1 cellular context compared by ENCODE assay signal in the genomic region with DNA sequence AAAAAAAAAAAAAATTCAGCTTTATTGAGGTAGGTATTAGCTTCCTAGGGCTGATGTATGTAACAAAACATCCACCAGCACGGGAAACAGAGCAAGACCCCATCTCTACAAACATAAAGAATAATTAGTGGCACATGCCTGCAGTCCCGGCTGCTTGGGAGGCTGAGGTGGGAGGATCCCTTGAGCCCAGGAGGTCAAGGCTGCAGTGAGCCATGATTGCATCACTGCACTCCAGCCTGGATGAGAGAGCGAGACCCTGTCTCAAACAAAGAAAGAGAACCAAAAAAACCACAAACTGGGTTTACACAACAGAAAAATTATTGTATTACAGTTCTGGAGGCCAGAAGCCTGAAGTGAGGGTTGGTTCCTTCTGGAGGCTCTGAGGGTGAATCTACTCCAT.
A peak's percentile ranks its signal among the peaks of the same experiment; 100 is the strongest.
TF ChIP-seq lines count a peak whose summit lies in the region.

No MANE protein-coding gene starts in this region.

TF ChIP-seq in HepG2, 621 proteins besides CTCF, POLR2A, EP300 and RAD21:
- TF ChIP-seq, protein P1, sequence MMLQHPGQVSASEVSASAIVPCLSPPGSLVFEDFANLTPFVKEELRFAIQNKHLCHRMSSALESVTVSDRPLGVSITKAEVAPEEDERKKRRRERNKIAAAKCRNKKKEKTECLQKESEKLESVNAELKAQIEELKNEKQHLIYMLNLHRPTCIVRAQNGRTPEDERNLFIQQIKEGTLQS (CRISPR knock-in tag; IDR thresholded peaks at IDR 0.05), result peak; percentile 69; the same call in 1 of the 2 replicates
- no peak for TF ChIP-seq NFYC (CRISPR knock-in tag; IDR thresholded peaks at IDR 0.05)
- TF ChIP-seq HMG20A (CRISPR knock-in tag; IDR thresholded peaks at IDR 0.05; ENCODE audit: borderline replicate concordance), result no peak
- no peak for TF ChIP-seq GATAD1 (CRISPR knock-in tag; IDR thresholded peaks at IDR 0.05)
- TF ChIP-seq NFKB2 (CRISPR knock-in tag; IDR thresholded peaks at IDR 0.05; ENCODE audit: borderline replicate concordance), result no peak
- TF ChIP-seq HNRNPL (IDR thresholded peaks at IDR 0.05; ENCODE audit: low read depth, low read length), result no peak
- TF ChIP-seq KLF12 (CRISPR knock-in tag; IDR thresholded peaks at IDR 0.05; ENCODE audit: borderline replicate concordance), result no peak
- TF ChIP-seq ZNF337 (CRISPR knock-in tag; IDR thresholded peaks at IDR 0.05; ENCODE audit: borderline replicate concordance, low read depth), result no peak
- TF ChIP-seq, protein P2, sequence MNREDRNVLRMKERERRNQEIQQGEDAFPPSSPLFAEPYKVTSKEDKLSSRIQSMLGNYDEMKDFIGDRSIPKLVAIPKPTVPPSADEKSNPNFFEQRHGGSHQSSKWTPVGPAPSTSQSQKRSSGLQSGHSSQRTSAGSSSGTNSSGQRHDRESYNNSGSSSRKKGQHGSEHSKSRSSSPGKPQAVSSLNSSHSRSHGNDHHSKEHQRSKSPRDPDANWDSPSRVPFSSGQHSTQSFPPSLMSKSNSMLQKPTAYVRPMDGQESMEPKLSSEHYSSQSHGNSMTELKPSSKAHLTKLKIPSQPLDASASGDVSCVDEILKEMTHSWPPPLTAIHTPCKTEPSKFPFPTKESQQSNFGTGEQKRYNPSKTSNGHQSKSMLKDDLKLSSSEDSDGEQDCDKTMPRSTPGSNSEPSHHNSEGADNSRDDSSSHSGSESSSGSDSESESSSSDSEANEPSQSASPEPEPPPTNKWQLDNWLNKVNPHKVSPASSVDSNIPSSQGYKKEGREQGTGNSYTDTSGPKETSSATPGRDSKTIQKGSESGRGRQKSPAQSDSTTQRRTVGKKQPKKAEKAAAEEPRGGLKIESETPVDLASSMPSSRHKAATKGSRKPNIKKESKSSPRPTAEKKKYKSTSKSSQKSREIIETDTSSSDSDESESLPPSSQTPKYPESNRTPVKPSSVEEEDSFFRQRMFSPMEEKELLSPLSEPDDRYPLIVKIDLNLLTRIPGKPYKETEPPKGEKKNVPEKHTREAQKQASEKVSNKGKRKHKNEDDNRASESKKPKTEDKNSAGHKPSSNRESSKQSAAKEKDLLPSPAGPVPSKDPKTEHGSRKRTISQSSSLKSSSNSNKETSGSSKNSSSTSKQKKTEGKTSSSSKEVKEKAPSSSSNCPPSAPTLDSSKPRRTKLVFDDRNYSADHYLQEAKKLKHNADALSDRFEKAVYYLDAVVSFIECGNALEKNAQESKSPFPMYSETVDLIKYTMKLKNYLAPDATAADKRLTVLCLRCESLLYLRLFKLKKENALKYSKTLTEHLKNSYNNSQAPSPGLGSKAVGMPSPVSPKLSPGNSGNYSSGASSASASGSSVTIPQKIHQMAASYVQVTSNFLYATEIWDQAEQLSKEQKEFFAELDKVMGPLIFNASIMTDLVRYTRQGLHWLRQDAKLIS (CRISPR knock-in tag; IDR thresholded peaks at IDR 0.05), result no peak
- TF ChIP-seq YY1 (IDR thresholded peaks at IDR 0.05; ENCODE audit: insufficient read depth, insufficient replicate concordance, low read depth, low read length), result no peak
- TF ChIP-seq ARNT2 (CRISPR knock-in tag; IDR thresholded peaks at IDR 0.05; ENCODE audit: low read depth), result no peak
- TF ChIP-seq ZNF605 (CRISPR knock-in tag; IDR thresholded peaks at IDR 0.05), result no peak
- no peak for TF ChIP-seq SETDB1 (CRISPR knock-in tag; IDR thresholded peaks at IDR 0.05; ENCODE audit: borderline replicate concordance)
- 0 out of 2 replicates have a peak, but pooled peaks have one; percentile 12 for TF ChIP-seq SP5 (CRISPR knock-in tag; IDR thresholded peaks at IDR 0.05; ENCODE audit: borderline replicate concordance, low read depth)
- TF ChIP-seq ZNF563 (CRISPR knock-in tag; IDR thresholded peaks at IDR 0.05), result no peak
- no peak for TF ChIP-seq REL (CRISPR knock-in tag; conservative IDR thresholded peaks at IDR 0.05)
- TF ChIP-seq KDM1A (CRISPR knock-in tag; IDR thresholded peaks at IDR 0.05), result 0 out of 2 replicates have a peak, but pooled peaks have one; percentile 41
- TF ChIP-seq SSRP1 (CRISPR knock-in tag; IDR thresholded peaks at IDR 0.05), result no peak
- TF ChIP-seq, protein P3, sequence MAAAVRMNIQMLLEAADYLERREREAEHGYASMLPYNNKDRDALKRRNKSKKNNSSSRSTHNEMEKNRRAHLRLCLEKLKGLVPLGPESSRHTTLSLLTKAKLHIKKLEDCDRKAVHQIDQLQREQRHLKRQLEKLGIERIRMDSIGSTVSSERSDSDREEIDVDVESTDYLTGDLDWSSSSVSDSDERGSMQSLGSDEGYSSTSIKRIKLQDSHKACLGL (CRISPR knock-in tag; IDR thresholded peaks at IDR 0.05), result no peak
- TF ChIP-seq THYN1 (CRISPR knock-in tag; IDR thresholded peaks at IDR 0.05; ENCODE audit: borderline replicate concordance, low read depth), result no peak
- TF ChIP-seq NCOA5 (CRISPR knock-in tag; IDR thresholded peaks at IDR 0.05), result no peak
- TF ChIP-seq ZNF496 (CRISPR knock-in tag; IDR thresholded peaks at IDR 0.05; ENCODE audit: insufficient replicate concordance), result no peak
- no peak for TF ChIP-seq CC2D1A (CRISPR knock-in tag; IDR thresholded peaks at IDR 0.05)
- TF ChIP-seq GATAD2A (CRISPR knock-in tag; IDR thresholded peaks at IDR 0.05), result 0 out of 2 replicates have a peak, but pooled peaks have one; percentile 32
- no peak for TF ChIP-seq ZNF180 (CRISPR knock-in tag; IDR thresholded peaks at IDR 0.05; ENCODE audit: borderline replicate concordance, low read depth)
- TF ChIP-seq KDM5B (CRISPR knock-in tag; IDR thresholded peaks at IDR 0.05; ENCODE audit: borderline replicate concordance), result no peak
- no peak for TF ChIP-seq TAF1 (CRISPR knock-in tag; IDR thresholded peaks at IDR 0.05)
- TF ChIP-seq, protein P4, sequence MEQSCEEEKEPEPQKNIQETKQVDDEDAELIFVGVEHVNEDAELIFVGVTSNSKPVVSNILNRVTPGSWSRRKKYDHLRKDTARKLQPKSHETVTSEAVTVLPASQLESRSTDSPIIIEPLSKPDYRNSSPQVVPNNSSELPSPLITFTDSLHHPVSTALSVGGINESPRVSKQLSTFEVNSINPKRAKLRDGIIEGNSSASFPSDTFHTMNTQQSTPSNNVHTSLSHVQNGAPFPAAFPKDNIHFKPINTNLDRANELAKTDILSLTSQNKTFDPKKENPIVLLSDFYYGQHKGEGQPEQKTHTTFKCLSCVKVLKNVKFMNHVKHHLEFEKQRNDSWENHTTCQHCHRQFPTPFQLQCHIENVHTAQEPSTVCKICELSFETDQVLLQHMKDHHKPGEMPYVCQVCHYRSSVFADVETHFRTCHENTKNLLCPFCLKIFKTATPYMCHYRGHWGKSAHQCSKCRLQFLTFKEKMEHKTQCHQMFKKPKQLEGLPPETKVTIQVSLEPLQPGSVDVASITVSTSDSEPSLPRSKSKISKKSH (CRISPR knock-in tag; IDR thresholded peaks at IDR 0.05; ENCODE audit: borderline replicate concordance), result no peak
- no peak for TF ChIP-seq ZC3H4 (CRISPR knock-in tag; IDR thresholded peaks at IDR 0.05; ENCODE audit: borderline replicate concordance)
- TF ChIP-seq GPN1 (CRISPR knock-in tag; IDR thresholded peaks at IDR 0.05; ENCODE audit: borderline replicate concordance), result no peak
- TF ChIP-seq ZMYM3 (CRISPR knock-in tag; IDR thresholded peaks at IDR 0.05), result peak; percentile 57; the same call in 1 of the 2 replicates
- TF ChIP-seq SOX6 (IDR thresholded peaks at IDR 0.05), result no peak
- TF ChIP-seq SOX6 (CRISPR knock-in tag; IDR thresholded peaks at IDR 0.05), result peak; percentile 33; the same call in 1 of the 2 replicates
- TF ChIP-seq SIN3B (IDR thresholded peaks at IDR 0.05; ENCODE audit: low read length), result no peak
- no peak for TF ChIP-seq ZNF878 (CRISPR knock-in tag; IDR thresholded peaks at IDR 0.05)
- TF ChIP-seq, protein P5, sequence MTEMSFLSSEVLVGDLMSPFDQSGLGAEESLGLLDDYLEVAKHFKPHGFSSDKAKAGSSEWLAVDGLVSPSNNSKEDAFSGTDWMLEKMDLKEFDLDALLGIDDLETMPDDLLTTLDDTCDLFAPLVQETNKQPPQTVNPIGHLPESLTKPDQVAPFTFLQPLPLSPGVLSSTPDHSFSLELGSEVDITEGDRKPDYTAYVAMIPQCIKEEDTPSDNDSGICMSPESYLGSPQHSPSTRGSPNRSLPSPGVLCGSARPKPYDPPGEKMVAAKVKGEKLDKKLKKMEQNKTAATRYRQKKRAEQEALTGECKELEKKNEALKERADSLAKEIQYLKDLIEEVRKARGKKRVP (CRISPR knock-in tag; IDR thresholded peaks at IDR 0.05), result peak in 1 of 2 experiments; percentile 69; a peak in 2 of 4 replicates
- no peak for TF ChIP-seq SIX4 (CRISPR knock-in tag; IDR thresholded peaks at IDR 0.05)
- no peak for TF ChIP-seq SAFB2 (CRISPR knock-in tag; IDR thresholded peaks at IDR 0.05; ENCODE audit: borderline replicate concordance, low read depth)
- TF ChIP-seq, protein P6, sequence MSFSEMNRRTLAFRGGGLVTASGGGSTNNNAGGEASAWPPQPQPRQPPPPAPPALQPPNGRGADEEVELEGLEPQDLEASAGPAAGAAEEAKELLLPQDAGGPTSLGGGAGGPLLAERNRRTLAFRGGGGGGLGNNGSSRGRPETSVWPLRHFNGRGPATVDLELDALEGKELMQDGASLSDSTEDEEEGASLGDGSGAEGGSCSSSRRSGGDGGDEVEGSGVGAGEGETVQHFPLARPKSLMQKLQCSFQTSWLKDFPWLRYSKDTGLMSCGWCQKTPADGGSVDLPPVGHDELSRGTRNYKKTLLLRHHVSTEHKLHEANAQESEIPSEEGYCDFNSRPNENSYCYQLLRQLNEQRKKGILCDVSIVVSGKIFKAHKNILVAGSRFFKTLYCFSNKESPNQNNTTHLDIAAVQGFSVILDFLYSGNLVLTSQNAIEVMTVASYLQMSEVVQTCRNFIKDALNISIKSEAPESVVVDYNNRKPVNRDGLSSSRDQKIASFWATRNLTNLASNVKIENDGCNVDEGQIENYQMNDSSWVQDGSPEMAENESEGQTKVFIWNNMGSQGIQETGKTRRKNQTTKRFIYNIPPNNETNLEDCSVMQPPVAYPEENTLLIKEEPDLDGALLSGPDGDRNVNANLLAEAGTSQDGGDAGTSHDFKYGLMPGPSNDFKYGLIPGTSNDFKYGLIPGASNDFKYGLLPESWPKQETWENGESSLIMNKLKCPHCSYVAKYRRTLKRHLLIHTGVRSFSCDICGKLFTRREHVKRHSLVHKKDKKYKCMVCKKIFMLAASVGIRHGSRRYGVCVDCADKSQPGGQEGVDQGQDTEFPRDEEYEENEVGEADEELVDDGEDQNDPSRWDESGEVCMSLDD (CRISPR knock-in tag; IDR thresholded peaks at IDR 0.05; ENCODE audit: borderline replicate concordance), result no peak
- 0 out of 4 replicates have a peak, but pooled peaks of 1 of the 2 experiments have one; percentile 13 for TF ChIP-seq NR2F1 (CRISPR knock-in tag; IDR thresholded peaks at IDR 0.05)
- no peak for TF ChIP-seq SRF (IDR thresholded peaks at IDR 0.05; ENCODE audit: low read depth, low read length)
- TF ChIP-seq ZNF235 (CRISPR knock-in tag; IDR thresholded peaks at IDR 0.05; ENCODE audit: borderline replicate concordance), result no peak
- TF ChIP-seq ZNF460 (CRISPR knock-in tag; IDR thresholded peaks at IDR 0.05; ENCODE audit: borderline replicate concordance), result no peak
- TF ChIP-seq TOPORS (CRISPR knock-in tag; IDR thresholded peaks at IDR 0.05), result no peak
- no peak for TF ChIP-seq YEATS2 (CRISPR knock-in tag; IDR thresholded peaks at IDR 0.05; ENCODE audit: borderline replicate concordance)
- TF ChIP-seq ZNF24 (IDR thresholded peaks at IDR 0.05), result no peak
- 0 out of 2 replicates have a peak, but pooled peaks have one; percentile 7 for TF ChIP-seq CEBPB (IDR thresholded peaks at IDR 0.05; ENCODE audit: borderline replicate concordance, low read depth, low read length)
- TF ChIP-seq NR2F6 (IDR thresholded peaks at IDR 0.05), result no peak
- TF ChIP-seq NR2F6 (CRISPR knock-in tag; IDR thresholded peaks at IDR 0.05), result 0 out of 2 replicates have a peak, but pooled peaks have one; percentile 36
- peak; percentile 82 for TF ChIP-seq CEBPG (CRISPR knock-in tag; IDR thresholded peaks at IDR 0.05)
- TF ChIP-seq SNRNP70 (IDR thresholded peaks at IDR 0.05; ENCODE audit: low read depth, low read length), result no peak
- TF ChIP-seq, protein P7, sequence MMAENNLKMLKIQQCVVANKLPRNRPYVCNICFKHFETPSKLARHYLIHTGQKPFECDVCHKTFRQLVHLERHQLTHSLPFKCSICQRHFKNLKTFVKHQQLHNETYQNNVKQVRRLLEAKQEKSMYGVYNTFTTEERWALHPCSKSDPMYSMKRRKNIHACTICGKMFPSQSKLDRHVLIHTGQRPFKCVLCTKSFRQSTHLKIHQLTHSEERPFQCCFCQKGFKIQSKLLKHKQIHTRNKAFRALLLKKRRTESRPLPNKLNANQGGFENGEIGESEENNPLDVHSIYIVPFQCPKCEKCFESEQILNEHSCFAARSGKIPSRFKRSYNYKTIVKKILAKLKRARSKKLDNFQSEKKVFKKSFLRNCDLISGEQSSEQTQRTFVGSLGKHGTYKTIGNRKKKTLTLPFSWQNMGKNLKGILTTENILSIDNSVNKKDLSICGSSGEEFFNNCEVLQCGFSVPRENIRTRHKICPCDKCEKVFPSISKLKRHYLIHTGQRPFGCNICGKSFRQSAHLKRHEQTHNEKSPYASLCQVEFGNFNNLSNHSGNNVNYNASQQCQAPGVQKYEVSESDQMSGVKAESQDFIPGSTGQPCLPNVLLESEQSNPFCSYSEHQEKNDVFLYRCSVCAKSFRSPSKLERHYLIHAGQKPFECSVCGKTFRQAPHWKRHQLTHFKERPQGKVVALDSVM (CRISPR knock-in tag; IDR thresholded peaks at IDR 0.05), result peak; percentile 98
